7 cellular contexts compared by ENCODE assay signal in genomic region chr7:3321745-3322144, GRCh38. TPM values are rescaled to one million over a fixed set of nuclear protein-coding genes. Genes with fewer than 3 reads are reported as not detected.
"Had no signal": no experiment of that assay in that cellular context is flagged by ENCODE, and none has a peak within 500 bp of the region (broad histone marks: within the 10 kb centered on the region; RNA-seq: fewer than 3 reads in every experiment).

No MANE protein-coding gene starts in this region.

- H3K27ac Mint-ChIP-seq: GM23338 had no signal

- H3K4me2 ChIP-seq: GM23338 had no signal

- DNase-seq: H9, HCEC 1CT, IMR-90, KG1 had no signal

- H3K4me3 Mint-ChIP-seq: GM23338, H9 had no signal

- H3K4me3 ChIP-seq: GM23338, K562 had no signal

- H2AFZ ChIP-seq: GM23338 had no signal

- H3K9me3 Mint-ChIP-seq: GM23338, H9 had no signal

RNA-seq across cellular contexts. Expression of gene SDK1, which starts 20.7 kb away (rescaled TPM):
- total RNA-seq: HT-29 had no signal
- polyA plus RNA-seq: K562 had no signal
